ENCODE assay signal across 8 cellular contexts in genomic region chr10:79446451-79447020, GRCh38. TPM values are rescaled to one million over a fixed set of nuclear protein-coding genes. Genes with fewer than 3 reads are reported as not detected.
DNase-seq lines count a peak whose midpoint lies in the region; ATAC-seq lines count a peak whose summit lies in the region.

No MANE protein-coding gene starts in this region.

- peaks cover 21% of the 10 kb centered on the region for H3K4me1 Mint-ChIP-seq in activated T-helper 1 cell treated with anti-CD3 and anti-CD28 coated beads, Interleukin-12 subunit alpha, Interleukin-12 subunit beta, Interleukin-2, Interleukin-4 antibody, amounts not matched to agents 30 ng/mL and 10 ng/mL and 1 ng/mL, durations not matched to agents 14 hours and 24 hours and 36 hours (ENCODE audit: low read depth)

- peak overlapping the region; percentile 66 for H3K4me3 Mint-ChIP-seq in activated T-helper 1 cell treated with anti-CD3 and anti-CD28 coated beads, Interleukin-12 subunit alpha, Interleukin-12 subunit beta, Interleukin-2, Interleukin-4 antibody, amounts not matched to agents 30 ng/mL and 10 ng/mL and 1 ng/mL, durations not matched to agents 14 hours and 24 hours and 36 hours

- peaks cover 51% of the 10 kb centered on the region for H3K27me3 Mint-ChIP-seq in activated T-helper 1 cell treated with anti-CD3 and anti-CD28 coated beads, Interleukin-12 subunit alpha, Interleukin-12 subunit beta, Interleukin-2, Interleukin-4 antibody, amounts not matched to agents 30 ng/mL and 10 ng/mL and 1 ng/mL, durations not matched to agents 14 hours and 24 hours and 36 hours (ENCODE audit: insufficient read depth)

- no peak overlapping the region for H3K27ac Mint-ChIP-seq in activated T-helper 1 cell treated with anti-CD3 and anti-CD28 coated beads, Interleukin-12 subunit alpha, Interleukin-12 subunit beta, Interleukin-2, Interleukin-4 antibody, amounts not matched to agents 30 ng/mL and 10 ng/mL and 1 ng/mL, durations not matched to agents 14 hours and 24 hours and 36 hours

- H3K36me3 Mint-ChIP-seq in activated T-helper 1 cell treated with anti-CD3 and anti-CD28 coated beads, Interleukin-12 subunit alpha, Interleukin-12 subunit beta, Interleukin-2, Interleukin-4 antibody, amounts not matched to agents 30 ng/mL and 10 ng/mL and 1 ng/mL, durations not matched to agents 14 hours and 24 hours and 36 hours (ENCODE audit: low read depth) = no peaks in the 10 kb centered on the region

- intact Hi-C loops in activated T-helper 1 cell treated with anti-CD3 and anti-CD28 coated beads, Interleukin-12 subunit alpha, Interleukin-12 subunit beta, Interleukin-2, Interleukin-4 antibody, amounts not matched to agents 30 ng/mL and 10 ng/mL and 1 ng/mL, durations not matched to agents 14 hours and 24 hours and 36 hours (cut with micrococcal nuclease) = loop anchor here (5.0 to 10.0 kb wide), 6 partner anchors 379 to 1419 kb away; partner anchors contain the start of genes ANXA11, POLR3A and ZMIZ1
- intact Hi-C loops in cardiac septum (cut with DNase I) = no loop called here
- intact Hi-C loops in posterior vena cava (cut with DNase I) = loop anchor here in 1 of 2 donors (5.0 kb wide), 1 partner anchor 1229 kb away; no protein-coding TSS in a partner anchor

- peak; percentile 21 for DNase-seq in stimulated activated CD4-positive, alpha-beta T cell treated with anti-CD3 and anti-CD28 coated beads, Interleukin-12 subunit alpha, Interleukin-12 subunit beta, amount 100 ng/mL, for 4 hours
- no peak for DNase-seq in stimulated activated CD4-positive, alpha-beta T cell treated with anti-CD3 and anti-CD28 coated beads, Interleukin-2, amount 100 ng/mL, for 48 hours
- no peak for DNase-seq in activated T-helper 1 cell treated with anti-CD3 and anti-CD28 coated beads, Interleukin-12 subunit alpha, Interleukin-12 subunit beta, Interleukin-2, Interleukin-4 antibody, amounts not matched to agents 30 ng/mL and 10 ng/mL and 1 ng/mL, durations not matched to agents 14 hours and 24 hours and 36 hours (ENCODE audit: low spot score)
- DNase-seq in cardiac septum (ENCODE audit: low spot score) (peak; percentile 81), posterior vena cava (ENCODE audit: low spot score) (peak; percentile 89), kidney glomerular epithelial cell (lab: John Stamatoyannopoulos, UW) (no peak), RKO (ENCODE audit: low spot score) (no peak)

- H3K9me3 Mint-ChIP-seq in activated T-helper 1 cell treated with anti-CD3 and anti-CD28 coated beads, Interleukin-12 subunit alpha, Interleukin-12 subunit beta, Interleukin-2, Interleukin-4 antibody, amounts not matched to agents 30 ng/mL and 10 ng/mL and 1 ng/mL, durations not matched to agents 14 hours and 24 hours and 36 hours = no peaks in the 10 kb centered on the region

- no peak for ATAC-seq in HG02981 (IDR thresholded peaks at IDR 0.05; ENCODE audit: unreplicated experiment)

RNA-seq across cellular contexts. Expression of gene ZCCHC24, which starts 1.1 kb away (rescaled TPM):
- total RNA-seq in activated T-helper 1 cell treated with anti-CD3 and anti-CD28 coated beads, Interleukin-12 subunit alpha, Interleukin-12 subunit beta, Interleukin-2, Interleukin-4 antibody, amounts not matched to agents 30 ng/mL and 10 ng/mL and 1 ng/mL, durations not matched to agents 14 hours and 24 hours and 36 hours = 0.52 and 0.59 TPM in 2 replicates
- total RNA-seq in cardiac septum (56.6 TPM), posterior vena cava (100 to 1,000 TPM; 113 to 125 TPM)

Comparison
In these comparisons a context has a peak if more than half of its experiments do, and no peak if none do; other contexts are left out.
1. DNase-seq: peak in stimulated activated CD4-positive, alpha-beta T cell treated with anti-CD3 and anti-CD28 coated beads, Interleukin-12 subunit alpha, Interleukin-12 subunit beta, amount 100 ng/mL, for 4 hours (single experiment), cardiac septum (single experiment) and posterior vena cava (single experiment); none in stimulated activated CD4-positive, alpha-beta T cell treated with anti-CD3 and anti-CD28 coated beads, Interleukin-2, amount 100 ng/mL, for 48 hours (0 of 2), activated T-helper 1 cell treated with anti-CD3 and anti-CD28 coated beads, Interleukin-12 subunit alpha, Interleukin-12 subunit beta, Interleukin-2, Interleukin-4 antibody, amounts not matched to agents 30 ng/mL and 10 ng/mL and 1 ng/mL, durations not matched to agents 14 hours and 24 hours and 36 hours (single experiment), kidney glomerular epithelial cell (single experiment) and RKO (single experiment).
2. RNA of gene ZCCHC24, which starts 1.1 kb away (total RNA-seq): 113 to 125 TPM in posterior vena cava and 56.6 TPM in cardiac septum (single experiment); 0.52 to 0.59 TPM in activated T-helper 1 cell treated with anti-CD3 and anti-CD28 coated beads, Interleukin-12 subunit alpha, Interleukin-12 subunit beta, Interleukin-2, Interleukin-4 antibody, amounts not matched to agents 30 ng/mL and 10 ng/mL and 1 ng/mL, durations not matched to agents 14 hours and 24 hours and 36 hours; every median in the first group is over 10 times any median in the second.